ENCODE assay signal across 23 cellular contexts in the genomic region with DNA sequence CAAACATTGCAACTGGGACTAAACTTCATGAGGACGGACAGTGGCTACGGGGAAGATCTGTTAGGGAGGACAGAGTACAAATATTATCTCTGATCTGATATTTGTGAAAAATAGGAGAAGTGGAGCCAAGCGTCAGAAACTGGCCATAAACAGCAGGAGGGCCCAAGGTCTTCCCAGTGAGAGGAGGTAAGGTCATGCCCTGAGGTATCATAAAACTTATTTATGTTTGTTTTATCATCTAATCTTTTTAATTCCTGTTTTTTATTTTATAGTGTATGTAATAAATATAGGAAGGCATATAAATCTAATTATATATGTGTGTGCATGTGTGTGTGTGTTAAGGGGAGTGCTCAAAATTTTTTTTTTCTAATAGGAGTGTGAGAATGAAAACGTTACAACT.
DNase-seq lines count a peak whose midpoint lies in the region; TF ChIP-seq lines count a peak whose summit lies in the region.
"Had no signal": no experiment of that assay in that cellular context is flagged by ENCODE, and none has a peak within 500 bp of the region (broad histone marks: within the 10 kb centered on the region; RNA-seq: fewer than 3 reads in every experiment).

No MANE protein-coding gene starts in this region.

- no peak for TF ChIP-seq CTCF in C4-2B (conservative IDR thresholded peaks at IDR 0.05)
- no peak for TF ChIP-seq CTCF in VCaP (conservative IDR thresholded peaks at IDR 0.05)
- no peak for TF ChIP-seq CTCF in neutrophil (IDR thresholded peaks at IDR 0.05)
- no peak for TF ChIP-seq CTCF in foreskin fibroblast (IDR thresholded peaks at IDR 0.05; ENCODE audit: low read depth, low read length)

- peaks cover 30 to 34% of the 10 kb centered on the region in 2 experiments for H3K4me1 ChIP-seq in neutrophil (ENCODE audit: control insufficient read depth in 1 of 2, insufficient read depth in 1 of 2, low read depth in 1 of 2, low read length in 1 of 2)
- H3K4me1 ChIP-seq: BLaER1 treated with 17β-estradiol and CSF1 and Interleukin-3, amounts not matched to agents 10 nM and 100 nM had no signal

- no peaks in the 10 kb centered on the region for H3K27me3 ChIP-seq in neutrophil

- no peaks in the 10 kb centered on the region for H3K9me3 ChIP-seq in neutrophil
- H3K9me3 ChIP-seq: A549 had no signal

- H3K27ac ChIP-seq in C4-2B (peak overlapping the region; percentile 54), VCaP (peak overlapping the region; percentile 49), neutrophil (peak overlapping the region; percentile 64)
- H3K27ac ChIP-seq: 22Rv1; A549; BLaER1 treated with 17β-estradiol and CSF1 and Interleukin-3, amounts not matched to agents 10 nM and 100 nM had no signal

- H3K4me3 ChIP-seq in neutrophil (ENCODE audit: low read depth in 1 of 2, low read length in 1 of 2) = no peak overlapping the region
- H3K4me3 ChIP-seq in foreskin fibroblast (ENCODE audit: low read depth in 1 of 2, low read length in 2 of 2) = no peak overlapping the region
- H3K4me3 ChIP-seq: A549; BLaER1 treated with 17β-estradiol and CSF1 and Interleukin-3, amounts not matched to agents 10 nM and 100 nM; GM12878 had no signal

- POLR2A ChIA-PET in HEK293T (lab: Yijun Ruan, JAX) = no interaction called here

- H3K36me3 ChIP-seq in neutrophil = no peaks in the 10 kb centered on the region
- H3K36me3 ChIP-seq: BLaER1 treated with 17β-estradiol and CSF1 and Interleukin-3, amounts not matched to agents 10 nM and 100 nM had no signal

- CTCF ChIA-PET in HEK293T (lab: Yijun Ruan, JAX) = no interaction called here

- DNase-seq in HEK293T (ENCODE audit: extremely low spot score) (no peak), NCI-H748 (lab: John Stamatoyannopoulos, UW; ENCODE audit: unreplicated experiment) (no peak), head of caudate nucleus (no peak), foreskin fibroblast (no peak)
- DNase-seq: AML-193; CD4-positive, alpha-beta memory T cell; CD4-positive, CD25-positive, alpha-beta regulatory T cell; CD8-positive, alpha-beta memory T cell; COR-L47; DMS 273 treated with DMSO at 0.1 percent for 48 hours; DMS153; DMS53; DMS79; DND-41; EL; GDM1 had no signal

- intact Hi-C loops in head of caudate nucleus (cut with DNase I) = no loop called here

TF ChIP-seq in HEK293T, 16 proteins besides CTCF, POLR2A, EP300 and RAD21:
- TF ChIP-seq NFRKB (IDR thresholded peaks at IDR 0.05) = no peak
- TF ChIP-seq BHLHE40 (IDR thresholded peaks at IDR 0.05; ENCODE audit: borderline replicate concordance) = no peak
- no peak for TF ChIP-seq LEF1 (IDR thresholded peaks at IDR 0.05; ENCODE audit: borderline replicate concordance)
- TF ChIP-seq FOXK2 (IDR thresholded peaks at IDR 0.05) = no peak
- TF ChIP-seq FOXM1 (IDR thresholded peaks at IDR 0.05; ENCODE audit: borderline replicate concordance) = no peak
- no peak for TF ChIP-seq ARNT (IDR thresholded peaks at IDR 0.05)
- TF ChIP-seq FOXA1 (IDR thresholded peaks at IDR 0.05) = no peak
- TF ChIP-seq L3MBTL2 (conservative IDR thresholded peaks at IDR 0.05) = no peak
- TF ChIP-seq ZNF384 (IDR thresholded peaks at IDR 0.05) = no peak
- no peak for TF ChIP-seq ELF4 (IDR thresholded peaks at IDR 0.05)
- TF ChIP-seq TARDBP (IDR thresholded peaks at IDR 0.05) = no peak
- peak; percentile 67 for TF ChIP-seq PKNOX1 (IDR thresholded peaks at IDR 0.05)
- TF ChIP-seq SUZ12 (IDR thresholded peaks at IDR 0.05) = no peak
- peak; percentile 70; the same call in 1 of the 2 replicates for TF ChIP-seq CTBP1 (IDR thresholded peaks at IDR 0.05; ENCODE audit: borderline replicate concordance)
- no peak for TF ChIP-seq HDGF (IDR thresholded peaks at IDR 0.05; ENCODE audit: borderline replicate concordance)
- TF ChIP-seq SP1 (IDR thresholded peaks at IDR 0.05) = no peak
